18 cellular contexts compared by ENCODE assay signal in genomic region chr4:1979477-1980196, GRCh38. TPM values are rescaled to one million over a fixed set of nuclear protein-coding genes. Genes with fewer than 3 reads are reported as not detected.
DNase-seq lines count a peak whose midpoint lies in the region; ATAC-seq and TF ChIP-seq lines count a peak whose summit lies in the region.
"Had no signal": no experiment of that assay in that cellular context is flagged by ENCODE, and none has a peak within 500 bp of the region (broad histone marks: within the 10 kb centered on the region; RNA-seq: fewer than 3 reads in every experiment).

No MANE protein-coding gene starts in this region.

- TF ChIP-seq POLR2A in esophagus muscularis mucosa (IDR thresholded peaks at IDR 0.05; ENCODE audit: low read depth) = no peak

- H3K4me3 Mint-ChIP-seq in activated naive CD8-positive, alpha-beta T cell treated with anti-CD3 and anti-CD28 coated beads for 36 hours = no peak overlapping the region
- H3K4me3 Mint-ChIP-seq in naive thymus-derived CD4-positive, alpha-beta T cell = no peak overlapping the region
- H3K4me3 Mint-ChIP-seq in type B pancreatic cell = no peak overlapping the region
- H3K4me3 Mint-ChIP-seq: T-helper 1 cell treated with Interleukin-12 subunit alpha and Interleukin-12 subunit beta and Interleukin-4 antibody, amounts not matched to agents 30 μg/mL and 1 μg/mL, for 36 hours had no signal

- no peaks in the 10 kb centered on the region for H3K9me3 ChIP-seq in cardiac muscle cell (ENCODE audit: low read depth)
- no peaks in the 10 kb centered on the region for H3K9me3 ChIP-seq in left ventricle myocardium inferior (replicated peaks)
- H3K9me3 ChIP-seq in naive thymus-derived CD4-positive, alpha-beta T cell (ENCODE audit: control insufficient read depth in 2 of 3, low read length in 3 of 3) = no peaks in the 10 kb centered on the region
- H3K9me3 ChIP-seq in esophagus muscularis mucosa = no peaks in the 10 kb centered on the region
- H3K9me3 ChIP-seq: Caco-2, suprapubic skin had no signal

- no peak overlapping the region for H3K4me3 ChIP-seq in cardiac muscle cell
- H3K4me3 ChIP-seq in left ventricle myocardium inferior = no peak overlapping the region
- no peak overlapping the region for H3K4me3 ChIP-seq in naive thymus-derived CD4-positive, alpha-beta T cell (ENCODE audit: low read length)
- H3K4me3 ChIP-seq in esophagus muscularis mucosa = no peak overlapping the region
- H3K4me3 ChIP-seq: suprapubic skin had no signal

- TF ChIP-seq CTCF in cardiac muscle cell (IDR thresholded peaks at IDR 0.05; ENCODE audit: low read depth, low read length) (no peak), left ventricle myocardium inferior (IDR thresholded peaks at IDR 0.05; ENCODE audit: borderline replicate concordance) (no peak), type B pancreatic cell (conservative IDR thresholded peaks at IDR 0.05) (no peak), esophagus muscularis mucosa (IDR thresholded peaks at IDR 0.05) (no peak)

- 86% methylated on average over 18 of the region's 22 CpGs for WGBS in esophagus muscularis mucosa

- peaks cover 33% of the 10 kb centered on the region for H3K36me3 Mint-ChIP-seq in activated naive CD8-positive, alpha-beta T cell treated with anti-CD3 and anti-CD28 coated beads for 36 hours
- peaks cover 0 to 41% (median 16%) of the 10 kb centered on the region in 5 donors for H3K36me3 Mint-ChIP-seq in naive thymus-derived CD4-positive, alpha-beta T cell
- peaks cover 10% of the 10 kb centered on the region for H3K36me3 Mint-ChIP-seq in type B pancreatic cell

- no peaks in the 10 kb centered on the region for H3K9me3 Mint-ChIP-seq in activated naive CD8-positive, alpha-beta T cell treated with anti-CD3 and anti-CD28 coated beads for 36 hours
- H3K9me3 Mint-ChIP-seq in naive thymus-derived CD4-positive, alpha-beta T cell = peaks cover 0 to 3% (median 0%) of the 10 kb centered on the region in 11 donors
- H3K9me3 Mint-ChIP-seq in type B pancreatic cell = no peaks in the 10 kb centered on the region
- H3K9me3 Mint-ChIP-seq: T-helper 1 cell treated with Interleukin-12 subunit alpha and Interleukin-12 subunit beta and Interleukin-4 antibody, amounts not matched to agents 30 μg/mL and 1 μg/mL, for 36 hours had no signal

- peaks cover 53% of the 10 kb centered on the region for H3K36me3 ChIP-seq in cardiac muscle cell
- H3K36me3 ChIP-seq in left ventricle myocardium inferior = peaks cover 98% of the 10 kb centered on the region
- H3K36me3 ChIP-seq in naive thymus-derived CD4-positive, alpha-beta T cell (ENCODE audit: control insufficient read depth in 2 of 3, insufficient read depth in 3 of 3, low read length in 3 of 3) = peaks cover 0 to 95% (median 15%) of the 10 kb centered on the region in 3 experiments
- peaks cover 68 to 100% (median 99%) of the 10 kb centered on the region in 4 donors for H3K36me3 ChIP-seq in esophagus muscularis mucosa

- H3K27ac ChIP-seq in cardiac muscle cell = peak overlapping the region; percentile 54
- H3K27ac ChIP-seq in left ventricle myocardium inferior (replicated peaks) = no peak overlapping the region
- H3K27ac ChIP-seq in naive thymus-derived CD4-positive, alpha-beta T cell (ENCODE audit: low read depth, low read length) = no peak overlapping the region
- no peak overlapping the region for H3K27ac ChIP-seq in esophagus muscularis mucosa (replicated peaks in 1 of 4)
- H3K27ac ChIP-seq: HL-60, KMS-11, suprapubic skin had no signal

- H3K4me1 ChIP-seq in cardiac muscle cell (ENCODE audit: low read depth) = no peaks in the 10 kb centered on the region
- H3K4me1 ChIP-seq in left ventricle myocardium inferior = peaks cover 21% of the 10 kb centered on the region
- H3K4me1 ChIP-seq in naive thymus-derived CD4-positive, alpha-beta T cell (ENCODE audit: control insufficient read depth in 2 of 2, insufficient read depth in 2 of 2, low read length in 2 of 2) = no peaks in the 10 kb centered on the region
- peaks cover 0 to 9% (median 0%) of the 10 kb centered on the region in 4 donors for H3K4me1 ChIP-seq in esophagus muscularis mucosa
- H3K4me1 ChIP-seq: Caco-2, suprapubic skin had no signal

- ATAC-seq in naive thymus-derived CD4-positive, alpha-beta T cell = peak; percentile 14
- no peak for ATAC-seq in GM18873 (IDR thresholded peaks at IDR 0.05; ENCODE audit: low FRiP score, unreplicated experiment)
- ATAC-seq: right cardiac atrium had no signal

- TF ChIP-seq EP300 in esophagus muscularis mucosa (IDR thresholded peaks at IDR 0.05) = no peak

- peak overlapping the region; percentile 26 for H3K27ac Mint-ChIP-seq in activated naive CD8-positive, alpha-beta T cell treated with anti-CD3 and anti-CD28 coated beads for 36 hours
- H3K27ac Mint-ChIP-seq in naive thymus-derived CD4-positive, alpha-beta T cell = peak overlapping the region in 4 of 9 donors; percentile 7 to 70 (median 44)
- H3K27ac Mint-ChIP-seq in type B pancreatic cell = peak overlapping the region; percentile 70
- H3K27ac Mint-ChIP-seq: T-helper 1 cell treated with Interleukin-12 subunit alpha and Interleukin-12 subunit beta and Interleukin-4 antibody, amounts not matched to agents 30 μg/mL and 1 μg/mL, for 36 hours had no signal

- H3K27me3 ChIP-seq in cardiac muscle cell (no peaks in the 10 kb centered on the region), left ventricle myocardium inferior (ENCODE audit: low read depth) (no peaks in the 10 kb centered on the region), esophagus muscularis mucosa (no peaks in the 10 kb centered on the region)
- no peaks in the 10 kb centered on the region for H3K27me3 ChIP-seq in naive thymus-derived CD4-positive, alpha-beta T cell (ENCODE audit: control insufficient read depth in 2 of 2, insufficient read depth in 2 of 2, low read length in 2 of 2)
- H3K27me3 ChIP-seq: suprapubic skin had no signal

- POLR2A ChIA-PET in naive thymus-derived CD4-positive, alpha-beta T cell (lab: Charles Lee) = no interaction called here

- H3K27me3 Mint-ChIP-seq in activated naive CD8-positive, alpha-beta T cell treated with anti-CD3 and anti-CD28 coated beads for 36 hours = no peaks in the 10 kb centered on the region
- H3K27me3 Mint-ChIP-seq in naive thymus-derived CD4-positive, alpha-beta T cell = no peaks in the 10 kb centered on the region
- no peaks in the 10 kb centered on the region for H3K27me3 Mint-ChIP-seq in type B pancreatic cell

- intact Hi-C loops in left ventricle myocardium inferior (cut with micrococcal nuclease) = no loop called here
- intact Hi-C loops in naive thymus-derived CD4-positive, alpha-beta T cell (cut with micrococcal nuclease) = no loop called here
- intact Hi-C loops in esophagus muscularis mucosa (cut with DNase I) = no loop called here

- CTCF ChIA-PET in naive thymus-derived CD4-positive, alpha-beta T cell (lab: Charles Lee) = no interaction called here

- H3K4me1 Mint-ChIP-seq in activated naive CD8-positive, alpha-beta T cell treated with anti-CD3 and anti-CD28 coated beads for 36 hours = peaks cover 2% of the 10 kb centered on the region
- peaks cover 0 to 5% (median 0%) of the 10 kb centered on the region in 7 donors for H3K4me1 Mint-ChIP-seq in naive thymus-derived CD4-positive, alpha-beta T cell
- peaks cover 5% of the 10 kb centered on the region for H3K4me1 Mint-ChIP-seq in type B pancreatic cell (ENCODE audit: unreplicated experiment)

- DNase-seq in cardiac muscle cell (ENCODE audit: low read depth in 1 of 2, low spot score in 1 of 2) (no peak), left ventricle myocardium inferior (no peak), type B pancreatic cell (ENCODE audit: extremely low spot score, unreplicated experiment) (peak; percentile 49), esophagus muscularis mucosa (ENCODE audit: extremely low spot score) (no peak), kidney tubule cell (ENCODE audit: low spot score) (no peak)
- DNase-seq in activated naive CD8-positive, alpha-beta T cell treated with anti-CD3 and anti-CD28 coated beads for 36 hours = no peak
- DNase-seq in naive thymus-derived CD4-positive, alpha-beta T cell = no peak
- DNase-seq: Caco-2, erythroblast, NCI-H1436 treated with DMSO at 0.1 percent for 48 hours, NCI-H226, right cardiac atrium, Right ventricle myocardium superior had no signal

RNA-seq across cellular contexts. Expression of gene NELFA, which starts 29.1 kb away (rescaled TPM):
- total RNA-seq in cardiac muscle cell = 45.9 and 71.4 TPM in 2 replicates
- 54.4 and 69.0 TPM in 2 replicates for polyA plus RNA-seq in cardiac muscle cell
- total RNA-seq in left ventricle myocardium inferior = 10.2 TPM
- total RNA-seq in activated naive CD8-positive, alpha-beta T cell treated with anti-CD3 and anti-CD28 coated beads for 36 hours = 10 to 100 TPM; 44.8 to 46.2 TPM
- 10 to 100 TPM; 32.7 to 50.1 (median 43.6) TPM for total RNA-seq in naive thymus-derived CD4-positive, alpha-beta T cell
- 10 to 100 TPM; 29.2 to 41.1 TPM for polyA plus RNA-seq in naive thymus-derived CD4-positive, alpha-beta T cell
- 42.2 and 44.8 TPM in 2 replicates for total RNA-seq in type B pancreatic cell (ENCODE audit: low replicate concordance)
- total RNA-seq in esophagus muscularis mucosa = 10 to 100 TPM; 15.4 to 23.7 (median 18.7) TPM
